Comparison of ENCODE assay signal across 11 cellular contexts in genomic region chr11:25970726-25971508, GRCh38.
DNase-seq lines count a peak whose midpoint lies in the region; ATAC-seq and TF ChIP-seq lines count a peak whose summit lies in the region.
"Had no signal": no experiment of that assay in that cellular context is flagged by ENCODE, and none has a peak within 500 bp of the region (broad histone marks: within the 10 kb centered on the region; RNA-seq: fewer than 3 reads in every experiment).

No MANE protein-coding gene starts in this region.

- no peaks in the 10 kb centered on the region for H3K27me3 Mint-ChIP-seq in activated naive CD4-positive, alpha-beta T cell treated with anti-CD3 and anti-CD28 coated beads, Interleukin-2, amount 10 ng/mL, durations not matched to agents 7 days and 5 days
- H3K27me3 Mint-ChIP-seq: activated T-helper 17 cell treated with anti-CD3 and anti-CD28 coated beads, Interleukin-2, amount 50 U/mL, for 72 hours had no signal

- peak; percentile 47 for TF ChIP-seq CTCF in SK-N-SH (IDR thresholded peaks at IDR 0.05)

- no peaks in the 10 kb centered on the region for H4K20me1 ChIP-seq in SK-N-SH (ENCODE audit: insufficient read depth)

- H3K9ac ChIP-seq in SK-N-SH = no peak overlapping the region

- no peak for TF ChIP-seq EP300 in SK-N-SH (IDR thresholded peaks at IDR 0.05; ENCODE audit: borderline replicate concordance in 1 of 2, low read depth in 1 of 2, low read length in 1 of 2)

- no peak overlapping the region for H2AFZ ChIP-seq in SK-N-SH (ENCODE audit: low read depth)

- H3K4me1 Mint-ChIP-seq in activated naive CD4-positive, alpha-beta T cell treated with anti-CD3 and anti-CD28 coated beads, Interleukin-2, amount 10 ng/mL, durations not matched to agents 7 days and 5 days = no peaks in the 10 kb centered on the region
- H3K4me1 Mint-ChIP-seq: activated T-helper 17 cell treated with anti-CD3 and anti-CD28 coated beads, Interleukin-2, amount 50 U/mL, for 72 hours had no signal

- no peaks in the 10 kb centered on the region for H3K9me3 ChIP-seq in SK-N-SH

- no peaks in the 10 kb centered on the region for H3F3A ChIP-seq in SK-N-SH (replicated peaks; ENCODE audit: insufficient read depth)

- DNase-seq in SK-N-SH = no peak
- peak; percentile 44 for DNase-seq in NAMALWA (ENCODE audit: low spot score)
- peak; percentile 43 for DNase-seq in epithelial cell of prostate (ENCODE audit: low read depth, low spot score)
- DNase-seq in activated naive CD4-positive, alpha-beta T cell treated with anti-CD3 and anti-CD28 coated beads, Interleukin-2, amount 10 ng/mL, durations not matched to agents 7 days and 5 days = no peak
- no peak for DNase-seq in NOMO-1 (lab: John Stamatoyannopoulos, UW; ENCODE audit: unreplicated experiment in 2 of 2)
- no peak for DNase-seq in GOT3 (lab: John Stamatoyannopoulos, UW)
- DNase-seq: cortex of kidney; NK-92 treated with Interleukin-12 subunit alpha and Interleukin-12 subunit beta, amount 100 ng/mL, for 24 hours had no signal

- no peak overlapping the region for H3K27ac Mint-ChIP-seq in activated naive CD4-positive, alpha-beta T cell treated with anti-CD3 and anti-CD28 coated beads, Interleukin-2, amount 10 ng/mL, durations not matched to agents 7 days and 5 days
- H3K27ac Mint-ChIP-seq: activated T-helper 17 cell treated with anti-CD3 and anti-CD28 coated beads, Interleukin-2, amount 50 U/mL, for 72 hours had no signal

- H3K9me2 ChIP-seq in SK-N-SH = no peaks in the 10 kb centered on the region

- peaks cover 11% of the 10 kb centered on the region for H3K9me3 Mint-ChIP-seq in activated naive CD4-positive, alpha-beta T cell treated with anti-CD3 and anti-CD28 coated beads, Interleukin-2, amount 10 ng/mL, durations not matched to agents 7 days and 5 days
- H3K9me3 Mint-ChIP-seq: activated T-helper 17 cell treated with anti-CD3 and anti-CD28 coated beads, Interleukin-2, amount 50 U/mL, for 72 hours had no signal

- CTCF ChIA-PET in SK-N-SH (lab: Yijun Ruan, JAX) = interaction anchor here (2.3 kb wide), 1 partner anchor 11 kb away, joined by 11 read pairs; no protein-coding TSS in a partner anchor
- CTCF ChIA-PET in activated naive CD4-positive, alpha-beta T cell treated with anti-CD3 and anti-CD28 coated beads, Interleukin-2, amount 10 ng/mL, durations not matched to agents 7 days and 5 days (lab: Charles Lee) = no interaction called here

- H3K36me3 ChIP-seq in SK-N-SH (replicated peaks in 1 of 2; ENCODE audit: control insufficient read depth in 1 of 2, insufficient read depth in 2 of 2, low read length in 1 of 2) = no peaks in the 10 kb centered on the region

- no peak overlapping the region for H3K4me3 Mint-ChIP-seq in activated naive CD4-positive, alpha-beta T cell treated with anti-CD3 and anti-CD28 coated beads, Interleukin-2, amount 10 ng/mL, durations not matched to agents 7 days and 5 days
- H3K4me3 Mint-ChIP-seq: activated T-helper 17 cell treated with anti-CD3 and anti-CD28 coated beads, Interleukin-2, amount 50 U/mL, for 72 hours had no signal

- TF ChIP-seq RAD21 in SK-N-SH (IDR thresholded peaks at IDR 0.05; ENCODE audit: low read length) = no peak

- H3K27ac ChIP-seq in SK-N-SH (ENCODE audit: low read depth in 2 of 2, low read length in 1 of 2) (no peak overlapping the region), epithelial cell of prostate (no peak overlapping the region)

- H3K27me3 ChIP-seq in SK-N-SH (ENCODE audit: insufficient read depth) = no peaks in the 10 kb centered on the region

- H3K4me1 ChIP-seq in SK-N-SH (ENCODE audit: control insufficient read depth in 1 of 2, insufficient read depth in 2 of 2, low read depth in 1 of 2, low read length in 1 of 2) = no peaks in the 10 kb centered on the region

- H3K36me3 Mint-ChIP-seq in activated naive CD4-positive, alpha-beta T cell treated with anti-CD3 and anti-CD28 coated beads, Interleukin-2, amount 10 ng/mL, durations not matched to agents 7 days and 5 days = no peaks in the 10 kb centered on the region

- POLR2A ChIA-PET in SK-N-SH (lab: Yijun Ruan, JAX) = no interaction called here

- no peak overlapping the region for H3K4me2 ChIP-seq in SK-N-SH

- no peak overlapping the region for H3K4me3 ChIP-seq in SK-N-SH (ENCODE audit: low read depth in 2 of 2, low read length in 1 of 2)

- ATAC-seq in SK-N-SH treated with all-trans-retinoic acid at 6 μM for 48 hours (no peak), GM19328 (IDR thresholded peaks at IDR 0.05; ENCODE audit: unreplicated experiment) (no peak)
- ATAC-seq: activated T-helper 17 cell treated with anti-CD3 and anti-CD28 coated beads, Interleukin-2, amount 50 U/mL, for 72 hours had no signal

- no peaks in the 10 kb centered on the region for H3K79me2 ChIP-seq in SK-N-SH (ENCODE audit: insufficient read depth)

- WGBS in SK-N-SH (ENCODE audit: low lambda C conversion rate) = 84% methylated on average over 2 of the region's 2 CpGs

TF ChIP-seq in SK-N-SH, 30 proteins besides CTCF, POLR2A, EP300 and RAD21 (continues in another document):
- TF ChIP-seq YY1 (IDR thresholded peaks at IDR 0.05; ENCODE audit: low read depth) (no peak), ZBTB33 (IDR thresholded peaks at IDR 0.05; ENCODE audit: borderline replicate concordance, low read depth) (no peak), POLR2AphosphoS5 (IDR thresholded peaks at IDR 0.05; ENCODE audit: low read depth, low read length) (no peak), RCOR1 (IDR thresholded peaks at IDR 0.05; ENCODE audit: low read length) (no peak), CHD2 (IDR thresholded peaks at IDR 0.05; ENCODE audit: low read length, partially characterized antibody) (no peak), TAF1 (IDR thresholded peaks at IDR 0.05; ENCODE audit: borderline replicate concordance, low read depth, low read length) (no peak), IRF3 (IDR thresholded peaks at IDR 0.05; ENCODE audit: low read depth, low read length) (no peak), RFX5 (IDR thresholded peaks at IDR 0.05; ENCODE audit: low read length) (no peak), FOXJ3 (CRISPR knock-in tag; IDR thresholded peaks at IDR 0.05) (no peak)

TF ChIP-seq in SK-N-SH treated with all-trans-retinoic acid at 6 μM for 48 hours, 23 proteins besides CTCF, POLR2A, EP300 and RAD21:
- TF ChIP-seq SNAI2 (CRISPR knock-in tag; IDR thresholded peaks at IDR 0.05) = no peak
- no peak for TF ChIP-seq ZFP30 (CRISPR knock-in tag; IDR thresholded peaks at IDR 0.05)
- TF ChIP-seq TOX (CRISPR knock-in tag; IDR thresholded peaks at IDR 0.05; ENCODE audit: borderline replicate concordance) = no peak
- TF ChIP-seq GLIS3 (CRISPR knock-in tag; IDR thresholded peaks at IDR 0.05) = no peak
- no peak for TF ChIP-seq ZNF8 (CRISPR knock-in tag; IDR thresholded peaks at IDR 0.05)
- TF ChIP-seq ZNF70 (CRISPR knock-in tag; IDR thresholded peaks at IDR 0.05) = no peak

Comparison
In these comparisons a context has a peak if more than half of its experiments do, and no peak if none do; other contexts are left out.
1. DNase-seq: peak in NAMALWA (single experiment) and epithelial cell of prostate (single experiment); none in SK-N-SH (single experiment), activated naive CD4-positive, alpha-beta T cell treated with anti-CD3 and anti-CD28 coated beads, Interleukin-2, amount 10 ng/mL, durations not matched to agents 7 days and 5 days (single experiment), NOMO-1 (0 of 2) and GOT3 (single experiment).